Comparison of ENCODE assay signal across 24 cellular contexts in the genomic region with DNA sequence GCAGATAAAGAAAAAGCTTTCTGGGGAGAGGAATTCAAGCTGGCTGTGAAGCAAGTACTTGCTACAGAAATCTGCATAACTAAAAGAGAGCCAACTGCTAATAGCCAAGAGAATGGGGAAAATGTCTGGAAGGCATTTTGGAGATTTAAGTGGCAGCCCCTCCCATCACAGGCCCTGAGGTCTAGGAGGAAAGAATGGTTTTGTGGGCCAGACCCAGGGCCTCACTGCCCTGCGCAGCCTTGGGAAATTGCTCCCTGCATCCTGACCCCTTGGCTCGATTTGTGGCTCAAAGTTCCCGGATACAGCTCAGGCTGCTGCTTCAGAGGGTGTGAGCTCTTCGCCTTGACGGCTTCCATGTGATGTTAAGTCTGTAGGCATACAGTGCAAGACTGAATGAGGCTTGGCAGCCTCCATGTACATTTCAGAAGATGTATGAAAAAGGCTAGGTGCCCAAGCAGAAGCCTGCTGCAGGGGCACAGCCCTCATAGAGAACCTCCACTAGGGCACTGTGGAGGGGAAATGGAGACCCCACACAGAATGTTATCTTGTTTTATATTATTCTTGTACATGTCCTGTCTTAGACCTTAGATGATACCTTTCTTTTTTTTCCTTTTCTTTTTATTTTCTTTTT.
"Had no signal": no experiment of that assay in that cellular context is flagged by ENCODE, and none has a peak within 500 bp of the region (broad histone marks: within the 10 kb centered on the region; RNA-seq: fewer than 3 reads in every experiment).

No MANE protein-coding gene starts in this region.

- H3K4me2 ChIP-seq: SK-N-SH had no signal

- H3K4me3 Mint-ChIP-seq: T-cell had no signal

- H3K4me3 ChIP-seq: MG63 had no signal

- H3K27ac ChIP-seq: RWPE1 had no signal

- DNase-seq: IMR-90, Karpas-422, KG1, MG63, NCI-H1092, NCI-H1105 treated with DMSO at 0.1 percent for 48 hours, NCI-H1417 treated with DMSO at 0.1 percent for 48 hours, NCI-H187, NCI-H2029, NCI-H2081 treated with DMSO at 0.1 percent for 48 hours, NCI-H2171, NCI-H226, NCI-H446, NCI-H510A, NCI-H524 treated with DMSO at 0.1 percent for 48 hours, NCI-H69, NCI-H774, PC-3, SHP77, SK-N-SH, SW 1271, T-cell had no signal

- H3K9me3 ChIP-seq: MG63, SK-N-SH had no signal

- H3K27ac Mint-ChIP-seq: T-cell had no signal

- H3K4me1 Mint-ChIP-seq: T-cell had no signal

- H3K9me2 ChIP-seq: SK-N-SH had no signal

- ATAC-seq: Panc1, PC-3, T-cell had no signal

- H3K36me3 ChIP-seq: MG63 had no signal

- H3K36me3 Mint-ChIP-seq: T-cell had no signal

- H3K9ac ChIP-seq: SK-N-SH had no signal
